In genomic region chr12:5022465-5023061, GRCh38 we compare ENCODE assay signal across 8 cellular contexts. TPM values are rescaled to one million over a fixed set of nuclear protein-coding genes. Genes with fewer than 3 reads are reported as not detected.
DNase-seq lines count a peak whose midpoint lies in the region; ATAC-seq and TF ChIP-seq lines count a peak whose summit lies in the region.

No MANE protein-coding gene starts in this region.

- H3K27ac Mint-ChIP-seq in naive B cell, result no peak overlapping the region

- H3K4me1 Mint-ChIP-seq in naive B cell, result peaks cover 0 to 4% (median 2%) of the 10 kb centered on the region in 3 donors

- TF ChIP-seq CTCF in GM12801 (IDR thresholded peaks at IDR 0.05; ENCODE audit: extremely low read depth, insufficient read length), result peak; percentile 86
- TF ChIP-seq CTCF in epithelial cell of esophagus (IDR thresholded peaks at IDR 0.05; ENCODE audit: insufficient read depth, low read depth, low read length, missing control alignments), result peak; percentile 92

- peaks cover 29 to 75% (median 61%) of the 10 kb centered on the region in 3 donors for H3K27me3 Mint-ChIP-seq in naive B cell

- ATAC-seq in naive B cell (ENCODE audit: low read depth in 2 of 2), result peak; percentile 40 to 65
- ATAC-seq in GM21717 (IDR thresholded peaks at IDR 0.05; ENCODE audit: unreplicated experiment), result no peak

- H3K4me3 ChIP-seq in epithelial cell of esophagus (ENCODE audit: low read length), result no peak overlapping the region

- DNase-seq in 8988T (peak; percentile 50), NCI-H1417 (lab: John Stamatoyannopoulos, UW) (peak; percentile 55 to 83 (median 70)), epithelial cell of esophagus (ENCODE audit: low read depth) (peak; percentile 55), naive B cell (peak; percentile 51), occipital lobe (lab: John Stamatoyannopoulos, UW) (no peak)
- DNase-seq in activated CD4-positive, alpha-beta T cell treated with anti-CD3 and anti-CD28 coated beads for 48 hours, result peak; percentile 39

- no peaks in the 10 kb centered on the region for H3K9me3 Mint-ChIP-seq in naive B cell

- H3K36me3 Mint-ChIP-seq in naive B cell, result peaks cover 0 to 7% of the 10 kb centered on the region in 2 donors

- no peak overlapping the region for H3K4me3 Mint-ChIP-seq in naive B cell

RNA-seq across cellular contexts. Expression of gene KCNA5, which starts 21.1 kb away (rescaled TPM):
- under 1 TPM in 3 of 6 donors, not detected in 3; 0.16 to 0.47 (median 0.22) TPM for polyA plus RNA-seq in naive B cell (ENCODE audit: low read depth in 6 of 6)
- 1.7 TPM for total RNA-seq in occipital lobe
